ENCODE assay signal across 13 cellular contexts in the genomic region with DNA sequence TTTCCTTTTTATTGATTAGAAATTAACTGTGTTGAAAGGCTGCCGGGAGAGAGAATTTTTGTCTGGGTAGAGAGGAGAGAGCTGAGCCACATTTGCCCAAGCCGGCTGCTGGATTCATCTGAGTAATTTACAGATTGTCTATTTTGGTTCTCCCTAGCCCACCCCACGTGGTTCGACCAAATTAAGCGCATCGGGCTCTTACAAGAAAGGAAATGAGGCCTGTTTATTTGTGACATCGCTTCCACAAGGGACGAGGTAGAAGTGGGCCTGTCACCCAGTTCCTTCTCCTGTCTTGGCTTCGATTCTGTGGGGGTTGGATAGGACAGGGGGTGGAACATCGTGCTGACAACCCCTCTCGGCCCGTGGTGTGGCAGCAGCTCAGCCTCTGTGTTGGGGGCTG. TPM values are rescaled to one million over a fixed set of nuclear protein-coding genes. Genes with fewer than 3 reads are reported as not detected.
A peak's percentile ranks its signal among the peaks of the same experiment; 100 is the strongest.
DNase-seq lines count a peak whose midpoint lies in the region; ATAC-seq, FAIRE-seq and TF ChIP-seq lines count a peak whose summit lies in the region.
"Had no signal": no experiment of that assay in that cellular context is flagged by ENCODE, and none has a peak within 500 bp of the region (broad histone marks: within the 10 kb centered on the region; RNA-seq: fewer than 3 reads in every experiment).

No MANE protein-coding gene starts in this region.

- no peak overlapping the region for H3K27ac Mint-ChIP-seq in activated T-cell treated with anti-CD3 and anti-CD28 coated beads, Interleukin-2, amount 50 U/mL, for 72 hours
- H3K27ac Mint-ChIP-seq: activated naive CD4-positive, alpha-beta T cell treated with anti-CD3 and anti-CD28 coated beads, Interleukin-2, amount 10 ng/mL, durations not matched to agents 7 days and 5 days had no signal

- peak; percentile 39 for DNase-seq in GM12891 (ENCODE audit: insufficient read length, low spot score)
- no peak for DNase-seq in brain microvascular endothelial cell
- DNase-seq in RWPE1 (ENCODE audit: low spot score), result no peak
- DNase-seq in activated T-cell treated with anti-CD3 and anti-CD28 coated beads, Interleukin-2, amount 50 U/mL, for 72 hours, result no peak
- DNase-seq in NCI-H1930 (lab: John Stamatoyannopoulos, UW), result no peak
- DNase-seq: activated naive CD4-positive, alpha-beta T cell treated with anti-CD3 and anti-CD28 coated beads, Interleukin-2, amount 10 ng/mL, durations not matched to agents 7 days and 5 days; kidney; NCI-H1105 treated with DMSO at 0.1 percent for 48 hours; right cardiac atrium had no signal

- TF ChIP-seq CTCF in brain microvascular endothelial cell (IDR thresholded peaks at IDR 0.05; ENCODE audit: low read depth, low read length, missing control alignments) (no peak), RWPE1 (conservative IDR thresholded peaks at IDR 0.05; ENCODE audit: low read depth) (no peak)

- POLR2A ChIA-PET in RWPE1 (lab: Yijun Ruan, JAX; ENCODE audit: low non-redundant PET), result no interaction called here

- no peaks in the 10 kb centered on the region for H3K36me3 ChIP-seq in brain microvascular endothelial cell (replicated peaks)
- H3K36me3 ChIP-seq: HAP-1 had no signal

- H3K27ac ChIP-seq in cingulate gyrus (ENCODE audit: low read depth, low read length) (peak overlapping the region; percentile 63), brain microvascular endothelial cell (no peak overlapping the region), RWPE1 (no peak overlapping the region)

- TF ChIP-seq POLR2A in GM12891 (IDR thresholded peaks at IDR 0.05; ENCODE audit: low read depth, low read length), result 0 out of 2 replicates have a peak, but pooled peaks have one; percentile 38

- H3K27me3 Mint-ChIP-seq in activated T-cell treated with anti-CD3 and anti-CD28 coated beads, Interleukin-2, amount 50 U/mL, for 72 hours (ENCODE audit: low read depth), result peaks cover 3% of the 10 kb centered on the region

- CTCF ChIA-PET in RWPE1 (lab: Yijun Ruan, JAX), result no interaction called here

- H3K27me3 ChIP-seq in brain microvascular endothelial cell (replicated peaks), result no peaks in the 10 kb centered on the region

- peaks cover 4 to 8% of the 10 kb centered on the region in 2 donors for H3K9me3 Mint-ChIP-seq in activated T-cell treated with anti-CD3 and anti-CD28 coated beads, Interleukin-2, amount 50 U/mL, for 72 hours

- in situ Hi-C loops in brain microvascular endothelial cell (cut with HindIII; ENCODE audit: low pct_ligation_motif_present, low sequenced_read_pairs), result no loop called here

- no peaks in the 10 kb centered on the region for H3K4me1 Mint-ChIP-seq in activated T-cell treated with anti-CD3 and anti-CD28 coated beads, Interleukin-2, amount 50 U/mL, for 72 hours (ENCODE audit: low read depth)
- H3K4me1 Mint-ChIP-seq: activated naive CD4-positive, alpha-beta T cell treated with anti-CD3 and anti-CD28 coated beads, Interleukin-2, amount 10 ng/mL, durations not matched to agents 7 days and 5 days had no signal

- H3K36me3 Mint-ChIP-seq in activated T-cell treated with anti-CD3 and anti-CD28 coated beads, Interleukin-2, amount 50 U/mL, for 72 hours (ENCODE audit: insufficient read depth in 2 of 2), result peaks cover 0 to 3% of the 10 kb centered on the region in 2 donors
- H3K36me3 Mint-ChIP-seq: activated naive CD4-positive, alpha-beta T cell treated with anti-CD3 and anti-CD28 coated beads, Interleukin-2, amount 10 ng/mL, durations not matched to agents 7 days and 5 days had no signal

- no peak overlapping the region for H3K4me3 Mint-ChIP-seq in activated T-cell treated with anti-CD3 and anti-CD28 coated beads, Interleukin-2, amount 50 U/mL, for 72 hours
- H3K4me3 Mint-ChIP-seq: activated naive CD4-positive, alpha-beta T cell treated with anti-CD3 and anti-CD28 coated beads, Interleukin-2, amount 10 ng/mL, durations not matched to agents 7 days and 5 days had no signal

- peak; percentile 29 for ATAC-seq in GM21447 (IDR thresholded peaks at IDR 0.05; ENCODE audit: unreplicated experiment)
- peak; percentile 43 for ATAC-seq in HG03354 (IDR thresholded peaks at IDR 0.05; ENCODE audit: poor library complexity, severe bottlenecking, unreplicated experiment)
- ATAC-seq in activated T-cell treated with anti-CD3 and anti-CD28 coated beads, Interleukin-2, amount 50 U/mL, for 72 hours (replicated peaks in 1 of 2), result no peak
- ATAC-seq: right cardiac atrium had no signal

- H3K4me3 ChIP-seq in brain microvascular endothelial cell (ENCODE audit: low read depth, low read length), result no peak overlapping the region
- H3K4me3 ChIP-seq: HAP-1 had no signal

- peak; percentile 78 for FAIRE-seq in GM12891 (lab: Jason Lieb, UNC)
- FAIRE-seq: kidney had no signal

TF ChIP-seq in GM12891, 5 proteins besides CTCF, POLR2A, EP300 and RAD21:
- TF ChIP-seq TAF1 (IDR thresholded peaks at IDR 0.05; ENCODE audit: low read depth, low read length) (peak; percentile 42; the same call in 1 of the 2 replicates), SPI1 (IDR thresholded peaks at IDR 0.05; ENCODE audit: low read depth, low read length) (peak; percentile 58; the same call in 1 of the 2 replicates), POU2F2 (IDR thresholded peaks at IDR 0.05; ENCODE audit: low read depth, low read length) (0 out of 2 replicates have a peak, but pooled peaks have one; percentile 30), PAX5 (IDR thresholded peaks at IDR 0.05; ENCODE audit: insufficient read depth, low read length, severe bottlenecking) (no peak), POLR2AphosphoS5 (IDR thresholded peaks at IDR 0.05; ENCODE audit: low read depth, low read length) (peak; percentile 31; the same call in 1 of the 2 replicates)

RNA-seq across cellular contexts. Expression of a gene that starts 42.9 kb away (rescaled TPM):
- 3.5 TPM for polyA plus RNA-seq in GM12891 (2012; ENCODE audit: low read depth, missing spikeins)
- under 1 TPM; 0.36 to 0.39 TPM for total RNA-seq in activated T-cell treated with anti-CD3 and anti-CD28 coated beads, Interleukin-2, amount 50 U/mL, for 72 hours

Comparison
In these comparisons a context has a peak if more than half of its experiments do, and no peak if none do; other contexts are left out.
1. ATAC-seq: peak in GM21447 (single experiment) and HG03354 (single experiment); none in activated T-cell treated with anti-CD3 and anti-CD28 coated beads, Interleukin-2, amount 50 U/mL, for 72 hours (0 of 2).